ENCODE assay signal across 18 cellular contexts in the genomic region with DNA sequence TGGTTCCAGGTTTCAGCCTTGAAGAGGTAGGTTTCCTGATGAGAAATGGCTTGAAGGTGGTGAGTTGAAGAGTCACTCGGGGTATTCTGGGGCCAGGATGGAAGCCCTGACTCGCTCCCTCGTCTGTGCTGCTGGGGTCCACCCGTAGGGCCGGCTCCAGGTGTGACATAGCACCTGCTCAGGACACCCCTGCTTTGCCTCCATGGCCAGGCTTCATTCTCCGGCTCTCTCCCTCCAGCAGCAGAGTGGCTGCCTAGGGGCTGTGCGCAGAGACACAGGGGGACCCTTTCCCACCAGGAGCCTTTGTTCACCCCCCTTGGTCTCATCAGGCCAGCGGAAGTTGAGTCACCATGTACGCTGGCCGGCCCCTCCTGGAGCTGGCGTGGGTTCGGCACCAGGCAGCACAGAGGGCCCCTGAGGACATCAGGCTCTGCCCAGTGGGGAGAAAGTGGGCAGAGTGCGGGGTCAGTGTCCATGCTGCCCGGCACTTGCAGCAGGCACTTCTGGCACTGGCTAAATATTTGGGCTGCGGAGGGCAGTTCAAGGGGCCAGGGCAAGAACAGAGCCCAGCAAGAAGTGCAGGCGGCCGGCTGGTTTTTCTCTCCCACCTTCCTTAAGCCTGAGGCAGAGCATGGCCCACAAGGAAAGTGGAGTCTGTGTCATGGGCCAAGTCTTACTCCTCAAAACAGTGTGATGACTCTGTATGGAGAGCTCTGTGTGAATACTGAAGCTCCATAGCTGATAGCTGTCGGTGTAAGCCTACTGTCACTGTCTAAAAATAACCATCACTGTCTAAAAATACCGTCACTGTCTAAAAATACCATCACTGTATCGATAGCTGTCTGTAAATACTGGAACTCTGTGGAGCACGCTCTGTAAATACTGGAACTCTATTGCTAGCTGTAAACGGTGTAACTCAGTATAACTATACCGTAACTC. TPM values are rescaled to one million over a fixed set of nuclear protein-coding genes. Genes with fewer than 3 reads are reported as not detected.
DNase-seq lines count a peak whose midpoint lies in the region; ATAC-seq and TF ChIP-seq lines count a peak whose summit lies in the region.
"Had no signal": no experiment of that assay in that cellular context is flagged by ENCODE, and none has a peak within 500 bp of the region (broad histone marks: within the 10 kb centered on the region; RNA-seq: fewer than 3 reads in every experiment).

No MANE protein-coding gene starts in this region.

- DNase-seq in DMS53 (lab: John Stamatoyannopoulos, UW) (peak; percentile 32), DMS53 treated with DMSO at 0.1 percent for 48 hours (lab: John Stamatoyannopoulos, UW; ENCODE audit: unreplicated experiment) (no peak), fibroblast of lung (ENCODE audit: low read depth in 2 of 2) (no peak), lower lobe of right lung (peak; percentile 25), spleen (peak; percentile 65), SHP77 treated with DMSO at 0.1 percent for 48 hours (lab: John Stamatoyannopoulos, UW) (no peak), UCSD-AML1 (lab: John Stamatoyannopoulos, UW; ENCODE audit: unreplicated experiment) (no peak)
- DNase-seq: activated CD4-positive, alpha-beta memory T cell treated with anti-CD3 and anti-CD28 coated beads, Interleukin-2, amount 10 ng/mL, durations not matched to agents 7 days and 5 days; DND-41; effector memory CD4-positive, alpha-beta T cell; H9; NCI-H1105 treated with DMSO at 0.1 percent for 48 hours; NCI-H2227 treated with DMSO at 0.1 percent for 48 hours had no signal

- H3K4me2 ChIP-seq in fibroblast of lung (ENCODE audit: extremely low read depth, insufficient read depth, low read length): no peak overlapping the region

- H2AFZ ChIP-seq in fibroblast of lung (ENCODE audit: low read length): no peak overlapping the region
- H2AFZ ChIP-seq: parathyroid adenoma had no signal

- H3K27ac ChIP-seq in fibroblast of lung (ENCODE audit: insufficient read depth, low read length) (peak overlapping the region; percentile 23), lower lobe of right lung (no peak overlapping the region), spleen (no peak overlapping the region)
- H3K27ac ChIP-seq: 22Rv1, C4-2B, parathyroid adenoma, SK-N-MC had no signal

- peak overlapping the region; percentile 31 for H3K9ac ChIP-seq in fibroblast of lung (ENCODE audit: insufficient read depth, low read length)
- H3K9ac ChIP-seq: parathyroid adenoma had no signal

- intact Hi-C loops in lower lobe of right lung (cut with DNase I): no loop called here
- intact Hi-C loops in spleen (cut with DNase I; ENCODE audit: low total_unique reads): no loop called here

- no peak for ATAC-seq in lower lobe of right lung
- ATAC-seq in GM21423 (IDR thresholded peaks at IDR 0.05; ENCODE audit: unreplicated experiment): no peak

- WGBS in spleen, 5 donors: 84 to 93% (median 90%) methylated on average over 15 to 23 of the region's 23 CpGs

- peaks cover 27% of the 10 kb centered on the region for H3K79me2 ChIP-seq in fibroblast of lung (ENCODE audit: control insufficient read depth, insufficient read depth, low read length)

- H3K4me1 ChIP-seq in fibroblast of lung (ENCODE audit: control insufficient read depth, extremely low read depth, insufficient read depth, low read length): peaks cover 11% of the 10 kb centered on the region
- H3K4me1 ChIP-seq in lower lobe of right lung: peaks cover 19% of the 10 kb centered on the region
- peaks cover 6 to 37% (median 25%) of the 10 kb centered on the region in 6 donors for H3K4me1 ChIP-seq in spleen

- no peak for TF ChIP-seq CTCF in fibroblast of lung (conservative IDR thresholded peaks at IDR 0.05 in 1 of 2, IDR thresholded peaks at IDR 0.05 in 1 of 2; ENCODE audit: low read depth in 1 of 2, low read length in 2 of 2)
- no peak for TF ChIP-seq CTCF in lower lobe of right lung (IDR thresholded peaks at IDR 0.05)
- no peak for TF ChIP-seq CTCF in spleen (IDR thresholded peaks at IDR 0.05 in 8 of 11, conservative IDR thresholded peaks at IDR 0.05 in 3 of 11)

- H3K4me3 ChIP-seq in fibroblast of lung (replicated peaks in 1 of 4; ENCODE audit: control extremely low read depth in 1 of 4, insufficient read depth in 1 of 4, low read depth in 3 of 4, low read length in 4 of 4) (no peak overlapping the region), lower lobe of right lung (no peak overlapping the region), spleen (no peak overlapping the region)
- H3K4me3 ChIP-seq: SK-N-MC had no signal

- TF ChIP-seq POLR2A in spleen (IDR thresholded peaks at IDR 0.05): no peak

- H3K9me3 ChIP-seq in fibroblast of lung (ENCODE audit: control insufficient read depth, insufficient read depth, low read depth, low read length) (no peaks in the 10 kb centered on the region), lower lobe of right lung (peaks cover 12% of the 10 kb centered on the region), spleen (peaks cover 5 to 24% (median 18%) of the 10 kb centered on the region in 8 donors)

- no peaks in the 10 kb centered on the region for H4K20me1 ChIP-seq in fibroblast of lung (ENCODE audit: control insufficient read depth, extremely low read depth, insufficient read depth, low read length)

- H3K27me3 ChIP-seq in fibroblast of lung (ENCODE audit: control insufficient read depth, insufficient read depth, low read length): no peaks in the 10 kb centered on the region
- no peaks in the 10 kb centered on the region for H3K27me3 ChIP-seq in lower lobe of right lung (ENCODE audit: low read depth)
- no peaks in the 10 kb centered on the region for H3K27me3 ChIP-seq in spleen (replicated peaks in 1 of 7)

- H3K36me3 ChIP-seq in fibroblast of lung (ENCODE audit: control insufficient read depth, insufficient read depth, low read length): peaks cover 4% of the 10 kb centered on the region
- peaks cover 34% of the 10 kb centered on the region for H3K36me3 ChIP-seq in lower lobe of right lung
- H3K36me3 ChIP-seq in spleen: peaks cover 0 to 63% (median 18%) of the 10 kb centered on the region in 6 donors

RNA-seq across cellular contexts. Expression of a gene that starts 3.7 kb away (rescaled TPM):
- total RNA-seq in fibroblast of lung (12.3 and 14.5 TPM in 2 replicates), lower lobe of right lung (16.8 TPM), spleen (10 to 100 TPM; 20.8 to 39.5 (median 23.8) TPM)
- polyA plus RNA-seq in fibroblast of lung (12.1 and 12.7 TPM in 2 replicates), spleen (10 to 100 TPM in 2 of 3 donors, 1 to 10 TPM in 1; 9.9 to 30.2 (median 13.9) TPM)
- polyA plus RNA-seq in fibroblast of lung (2012): 14.0 and 16.2 TPM in 2 replicates
- polyA minus RNA-seq in fibroblast of lung (ENCODE audit: low replicate concordance): 11.5 and 11.9 TPM in 2 replicates

RNA-seq across cellular contexts. Expression of a gene that starts 4.3 kb away (rescaled TPM):
- total RNA-seq in fibroblast of lung (10.3 and 14.2 TPM in 2 replicates), lower lobe of right lung (22.4 TPM), spleen (10 to 100 TPM; 13.7 to 22.4 (median 21.2) TPM)
- polyA plus RNA-seq in fibroblast of lung (13.1 and 19.2 TPM in 2 replicates), spleen (1 to 10 TPM; 7.5 to 8.4 (median 7.7) TPM)
- polyA plus RNA-seq in fibroblast of lung (2012): 17.8 and 25.9 TPM in 2 replicates
- 25.8 and 31.6 TPM in 2 replicates for polyA minus RNA-seq in fibroblast of lung (ENCODE audit: low replicate concordance)

Comparison
In these comparisons a context has a peak if more than half of its experiments do, and no peak if none do; other contexts are left out.
1. DNase-seq: peak in DMS53 (single experiment), lower lobe of right lung (single experiment) and spleen (single experiment); none in DMS53 treated with DMSO at 0.1 percent for 48 hours (single experiment), fibroblast of lung (0 of 2), SHP77 treated with DMSO at 0.1 percent for 48 hours (single experiment) and UCSD-AML1 (single experiment).